8 cellular contexts compared by ENCODE assay signal in the genomic region with DNA sequence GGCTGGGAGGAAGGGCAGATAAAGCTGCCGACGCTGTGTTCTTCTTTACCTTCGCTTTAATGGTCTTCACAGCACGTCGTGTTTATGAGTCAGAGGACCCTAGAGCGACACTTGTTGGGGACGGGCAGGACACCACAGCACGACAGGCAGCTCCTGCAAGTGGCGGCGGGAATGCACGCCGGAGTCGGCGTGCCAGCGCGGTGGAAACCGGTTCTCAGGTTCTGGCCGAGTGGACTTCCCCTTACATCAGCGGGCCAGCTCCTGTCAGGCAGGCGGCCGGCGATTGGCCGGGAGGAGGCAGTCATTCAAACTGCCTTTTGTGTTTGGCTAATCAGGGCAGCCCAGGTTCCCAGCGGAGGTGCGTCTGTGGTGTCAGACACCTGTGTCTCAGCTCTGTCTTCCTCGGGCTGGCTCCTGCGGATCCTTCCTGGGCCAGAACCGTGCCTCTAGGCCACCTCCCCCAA.
DNase-seq lines count a peak whose midpoint lies in the region; ATAC-seq, FAIRE-seq and TF ChIP-seq lines count a peak whose summit lies in the region.

No MANE protein-coding gene starts in this region.

- ATAC-seq in psoas muscle (peak; percentile 29 to 83 (median 63)), GM21576 (IDR thresholded peaks at IDR 0.05; ENCODE audit: unreplicated experiment) (no peak)

- H3K4me1 ChIP-seq in psoas muscle: no peaks in the 10 kb centered on the region

- intact Hi-C loops in psoas muscle (cut with DNase I): no loop called here

- TF ChIP-seq CTCF in psoas muscle (IDR thresholded peaks at IDR 0.05): no peak

- peak; percentile 53 for TF ChIP-seq POLR2A in H54 (IDR thresholded peaks at IDR 0.05; ENCODE audit: low read depth, low read length)

- H3K9me3 ChIP-seq in psoas muscle: no peaks in the 10 kb centered on the region

- WGBS in psoas muscle, 3 donors: 46 to 59% (median 50%) methylated on average over 28 of the region's 28 CpGs

- no peaks in the 10 kb centered on the region for H3K27me3 ChIP-seq in psoas muscle (ENCODE audit: insufficient read depth in 3 of 3, low read length in 2 of 3)

- peak overlapping the region; percentile 40 for H3K4me3 ChIP-seq in psoas muscle

- no peaks in the 10 kb centered on the region for H3K36me3 ChIP-seq in psoas muscle (ENCODE audit: insufficient read depth in 1 of 2, low read depth in 1 of 2)

- FAIRE-seq in H54 (lab: Jason Lieb, UNC): no peak

- DNase-seq in ELF-1 (ENCODE audit: low read depth, low spot score): peak; percentile 97
- DNase-seq in H54 (ENCODE audit: insufficient read length, low spot score): peak; percentile 39
- peak; percentile 49 for DNase-seq in NCI-H2081 treated with DMSO at 0.1 percent for 48 hours (lab: John Stamatoyannopoulos, UW)
- peak; percentile 92 for DNase-seq in astrocyte of the hippocampus (ENCODE audit: low read depth, low spot score)
- DNase-seq in iPS DF 4.7 (ENCODE audit: extremely low read depth, low spot score): peak; percentile 58
- peak in 1 of 2 donors; percentile 41 for DNase-seq in psoas muscle
- DNase-seq in SW 1271 (lab: John Stamatoyannopoulos, UW): no peak

- no peak overlapping the region for H3K27ac ChIP-seq in psoas muscle

Comparison
In these comparisons a context has a peak if more than half of its experiments do, and no peak if none do; other contexts are left out.
1. DNase-seq: peak in ELF-1 (single experiment), H54 (single experiment), NCI-H2081 treated with DMSO at 0.1 percent for 48 hours (single experiment), astrocyte of the hippocampus (single experiment) and iPS DF 4.7 (single experiment); none in SW 1271 (0 of 2).